In the genomic region with DNA sequence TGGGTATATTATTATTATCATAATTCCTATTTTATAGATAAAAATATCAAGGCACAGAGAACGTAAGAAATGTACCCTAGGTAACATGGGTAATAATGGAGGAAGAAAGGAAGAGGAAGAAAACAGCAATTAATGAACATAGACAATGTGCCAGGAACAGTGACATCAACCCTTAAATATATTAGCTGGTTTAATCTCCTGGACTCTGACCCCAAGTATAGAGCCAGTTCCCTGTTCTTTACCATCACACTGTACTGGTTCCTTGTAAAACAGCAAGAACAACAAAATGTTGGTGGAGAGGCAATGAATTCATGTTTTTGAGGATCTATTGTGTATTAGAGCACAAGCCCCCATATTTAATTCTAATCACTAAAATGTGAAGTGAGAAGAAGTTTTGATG, we compare ENCODE assay signal across 27 cellular contexts.
"Had no signal": no experiment of that assay in that cellular context is flagged by ENCODE, and none has a peak within 500 bp of the region (broad histone marks: within the 10 kb centered on the region; RNA-seq: fewer than 3 reads in every experiment).

No MANE protein-coding gene starts in this region.

- H3K4me1 ChIP-seq: gastrocnemius medialis, left lung, psoas muscle, spleen, tibial nerve, upper lobe of right lung, uterus had no signal

- H3K4me3 ChIP-seq: dorsolateral prefrontal cortex, gastrocnemius medialis, left lung, psoas muscle, sigmoid colon, spleen, thoracic aorta, tibial nerve, upper lobe of right lung, uterus had no signal

- H3K36me3 ChIP-seq: gastrocnemius medialis, left lung, sigmoid colon, spleen, thoracic aorta, tibial nerve, upper lobe of right lung, uterus had no signal

- DNase-seq: dorsolateral prefrontal cortex; effector CD4-positive, alpha-beta T cell; foreskin fibroblast; gastrocnemius medialis; head of caudate nucleus; kidney; left lung; mesendoderm; midbrain; naive thymus-derived CD8-positive, alpha-beta T cell; nephron progenitor cell; nucleus accumbens; posterior cingulate gyrus; psoas muscle; right cardiac atrium; sigmoid colon; spleen; stimulated activated CD4-positive, alpha-beta T cell treated with anti-CD3 and anti-CD28 coated beads, Interleukin-4, amount 100 ng/mL, for 4 hours; stimulated activated naive CD8-positive, alpha-beta T cell treated with anti-CD3 and anti-CD28 coated beads, Interleukin-15, Interleukin-2, amounts not matched to agents 100 U/mL and 50 U/mL, for 24 hours; substantia nigra; upper lobe of right lung; uterus had no signal

- H3K27ac ChIP-seq: dorsolateral prefrontal cortex, epithelial cell of prostate, gastrocnemius medialis, left lung, psoas muscle, sigmoid colon, spleen, thoracic aorta, tibial nerve, upper lobe of right lung, uterus had no signal

- H3K9me3 ChIP-seq: gastrocnemius medialis, left lung, psoas muscle, sigmoid colon, spleen, thoracic aorta, tibial nerve, upper lobe of right lung, uterus had no signal

- H3K27me3 ChIP-seq: gastrocnemius medialis, left lung, sigmoid colon, spleen, tibial nerve, upper lobe of right lung, uterus had no signal

- ATAC-seq: esophagus mucosa; gastrocnemius medialis; left lung; naive thymus-derived CD8-positive, alpha-beta T cell; psoas muscle; right cardiac atrium; stimulated activated memory B cell treated with anti-CD40 and anti-IgM and Interleukin-4, amounts not matched to agents 10 μg/mL and 1 μg/mL and 100 μg/mL, for 72 hours; stimulated activated naive CD8-positive, alpha-beta T cell treated with anti-CD3 and anti-CD28 coated beads, Interleukin-15, Interleukin-2, amounts not matched to agents 100 U/mL and 50 U/mL, for 24 hours; upper lobe of right lung had no signal
